ENCODE assay signal across 8 cellular contexts in genomic region chr14:73829526-73830431, GRCh38. TPM values are rescaled to one million over a fixed set of nuclear protein-coding genes. Genes with fewer than 3 reads are reported as not detected.
DNase-seq lines count a peak whose midpoint lies in the region; ATAC-seq, FAIRE-seq and TF ChIP-seq lines count a peak whose summit lies in the region.

No MANE protein-coding gene starts in this region.

- no peak overlapping the region for H3K27ac ChIP-seq in smooth muscle cell (ENCODE audit: low read depth)

- H3K9ac ChIP-seq in smooth muscle cell (ENCODE audit: low read depth), result no peak overlapping the region

- H3K9me3 Mint-ChIP-seq in T-helper 2 cell treated with Interferon-gamma antibody and Interleukin-4, amounts not matched to agents 5 μg/mL and 100 μg/mL, for 36 hours, result no peaks in the 10 kb centered on the region
- H3K9me3 Mint-ChIP-seq in progenitor cell of endocrine pancreas (ENCODE audit: low read depth), result no peaks in the 10 kb centered on the region

- ATAC-seq in HG02642 (IDR thresholded peaks at IDR 0.05; ENCODE audit: poor library complexity, unreplicated experiment) (peak; percentile 42), HG03442 (IDR thresholded peaks at IDR 0.05; ENCODE audit: unreplicated experiment) (no peak)

- peak; percentile 90 for FAIRE-seq in urothelium cell line (lab: Jason Lieb, UNC)

- no peaks in the 10 kb centered on the region for H3K36me3 ChIP-seq in smooth muscle cell (ENCODE audit: low read depth)

- H3K36me3 Mint-ChIP-seq in T-helper 2 cell treated with Interferon-gamma antibody and Interleukin-4, amounts not matched to agents 5 μg/mL and 100 μg/mL, for 36 hours (ENCODE audit: low read depth), result no peaks in the 10 kb centered on the region
- no peaks in the 10 kb centered on the region for H3K36me3 Mint-ChIP-seq in progenitor cell of endocrine pancreas (ENCODE audit: insufficient read depth)

- no peaks in the 10 kb centered on the region for H3K27me3 Mint-ChIP-seq in T-helper 2 cell treated with Interferon-gamma antibody and Interleukin-4, amounts not matched to agents 5 μg/mL and 100 μg/mL, for 36 hours (ENCODE audit: low read depth)
- H3K27me3 Mint-ChIP-seq in progenitor cell of endocrine pancreas, result no peaks in the 10 kb centered on the region

- H3K27ac Mint-ChIP-seq in T-helper 2 cell treated with Interferon-gamma antibody and Interleukin-4, amounts not matched to agents 5 μg/mL and 100 μg/mL, for 36 hours, result peak overlapping the region; percentile 77
- no peak overlapping the region for H3K27ac Mint-ChIP-seq in progenitor cell of endocrine pancreas

- no peaks in the 10 kb centered on the region for H3K79me2 ChIP-seq in smooth muscle cell (ENCODE audit: low read depth)

- H3K4me1 ChIP-seq in smooth muscle cell (ENCODE audit: low read depth), result peaks cover 11% of the 10 kb centered on the region

- H2AFZ ChIP-seq in smooth muscle cell (ENCODE audit: low read depth), result no peak overlapping the region

- DNase-seq in GM04503 (ENCODE audit: low read depth), result peak; percentile 20
- peak; percentile 54 for DNase-seq in T-helper 2 cell treated with Interferon-gamma antibody and Interleukin-4, amounts not matched to agents 5 μg/mL and 100 μg/mL, for 36 hours (ENCODE audit: low spot score)
- DNase-seq in fibroblast of villous mesenchyme (ENCODE audit: low read depth), result peak; percentile 70
- peak; percentile 60 for DNase-seq in urothelium cell line (ENCODE audit: low spot score)
- no peak for DNase-seq in progenitor cell of endocrine pancreas (ENCODE audit: low spot score, unreplicated experiment)
- no peak for DNase-seq in smooth muscle cell (lab: John Stamatoyannopoulos, UW; ENCODE audit: unreplicated experiment)

- peak overlapping the region; percentile 38 for H3K4me3 Mint-ChIP-seq in T-helper 2 cell treated with Interferon-gamma antibody and Interleukin-4, amounts not matched to agents 5 μg/mL and 100 μg/mL, for 36 hours
- H3K4me3 Mint-ChIP-seq in progenitor cell of endocrine pancreas (ENCODE audit: low read depth), result no peak overlapping the region

- H3K27me3 ChIP-seq in smooth muscle cell (ENCODE audit: low read depth), result no peaks in the 10 kb centered on the region

- no peak overlapping the region for H3K4me3 ChIP-seq in fibroblast of villous mesenchyme (ENCODE audit: low read depth, low read length)
- no peak overlapping the region for H3K4me3 ChIP-seq in smooth muscle cell

- H3F3A ChIP-seq in smooth muscle cell (ENCODE audit: low read depth), result no peaks in the 10 kb centered on the region

- H3K9me3 ChIP-seq in smooth muscle cell (replicated peaks; ENCODE audit: low read depth), result no peaks in the 10 kb centered on the region

- TF ChIP-seq CTCF in fibroblast of villous mesenchyme (IDR thresholded peaks at IDR 0.05; ENCODE audit: insufficient read depth, low read depth, low read length), result no peak
- no peak for TF ChIP-seq CTCF in progenitor cell of endocrine pancreas (IDR thresholded peaks at IDR 0.05; ENCODE audit: unreplicated experiment)
- TF ChIP-seq CTCF in smooth muscle cell (IDR thresholded peaks at IDR 0.05; ENCODE audit: borderline replicate concordance, insufficient read depth, poor library complexity, severe bottlenecking), result no peak

- 89% methylated on average over 9 of the region's 9 CpGs for WGBS in smooth muscle cell (ENCODE audit: low lambda C conversion rate)

- no peak overlapping the region for H3K4me2 ChIP-seq in smooth muscle cell

- H3K4me1 Mint-ChIP-seq in T-helper 2 cell treated with Interferon-gamma antibody and Interleukin-4, amounts not matched to agents 5 μg/mL and 100 μg/mL, for 36 hours (ENCODE audit: low read depth), result peaks cover 13% of the 10 kb centered on the region
- peaks cover 14% of the 10 kb centered on the region for H3K4me1 Mint-ChIP-seq in progenitor cell of endocrine pancreas (ENCODE audit: low read depth)

- H4K20me1 ChIP-seq in smooth muscle cell (ENCODE audit: low read depth), result no peaks in the 10 kb centered on the region

RNA-seq across cellular contexts. Expression of gene PTGR2, which starts 21.9 kb away (rescaled TPM):
- total RNA-seq in fibroblast of villous mesenchyme, result 4.8 and 5.6 TPM in 2 replicates
- total RNA-seq in progenitor cell of endocrine pancreas, result 6.9 and 11.0 TPM in 2 replicates
- 3.7 and 4.7 TPM in 2 replicates for total RNA-seq in smooth muscle cell
- 2.9 and 4.0 TPM in 2 replicates for polyA plus RNA-seq in smooth muscle cell

RNA-seq across cellular contexts. Expression of gene ZNF410, which starts 56.9 kb away (rescaled TPM):
- 80.5 and 102 TPM in 2 replicates for total RNA-seq in fibroblast of villous mesenchyme
- total RNA-seq in progenitor cell of endocrine pancreas, result 49.9 and 53.3 TPM in 2 replicates
- total RNA-seq in smooth muscle cell, result 67.3 and 67.4 TPM in 2 replicates
- polyA plus RNA-seq in smooth muscle cell, result 45.1 and 46.9 TPM in 2 replicates

Comparison
In these comparisons a context has a peak if more than half of its experiments do, and no peak if none do; other contexts are left out.
1. DNase-seq: peak in GM04503 (single experiment), T-helper 2 cell treated with Interferon-gamma antibody and Interleukin-4, amounts not matched to agents 5 μg/mL and 100 μg/mL, for 36 hours (single experiment), fibroblast of villous mesenchyme (single experiment) and urothelium cell line (single experiment); none in progenitor cell of endocrine pancreas (single experiment) and smooth muscle cell (single experiment).